Comparison of ENCODE assay signal across 13 cellular contexts in the genomic region with DNA sequence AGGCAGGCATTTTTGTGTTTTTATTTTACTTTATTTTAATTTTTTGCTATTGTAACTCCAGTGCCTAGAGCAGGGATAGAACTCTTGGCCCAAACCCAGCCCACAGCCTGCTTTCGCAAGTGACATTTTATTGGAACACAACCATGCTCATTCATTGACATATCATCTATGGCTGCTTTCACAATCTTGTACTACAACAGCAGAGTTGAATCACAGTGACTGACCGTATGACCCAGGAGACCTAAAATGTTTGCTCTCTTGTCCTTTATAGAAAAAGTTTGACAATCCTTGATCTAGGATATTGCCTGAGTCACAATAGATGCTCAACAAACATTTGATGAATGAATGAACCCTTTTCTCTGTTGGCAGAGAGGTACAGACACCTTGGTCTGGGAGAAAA.
"Had no signal": no experiment of that assay in that cellular context is flagged by ENCODE, and none has a peak within 500 bp of the region (broad histone marks: within the 10 kb centered on the region; RNA-seq: fewer than 3 reads in every experiment).

No MANE protein-coding gene starts in this region.

- DNase-seq: activated B cell treated with CpG ODN at 0.5 μM for 24 hours; activated CD4-positive, alpha-beta T cell treated with anti-CD3 and anti-CD28 coated beads, Interleukin-2, amount 10 ng/mL, durations not matched to agents 7 days and 5 days; activated gamma-delta T cell; activated T-cell treated with anti-CD3 and anti-CD28 coated beads, Interleukin-2, amount 50 U/mL, for 4 hours; anterior cingulate cortex; glutamatergic neuron; immature natural killer cell; nucleus accumbens; stimulated activated CD4-positive, alpha-beta T cell treated with anti-CD3 and anti-CD28 coated beads, Interleukin-4, amount 100 ng/mL, for 4 hours; stomach; T-helper 17 cell; thyroid gland had no signal

- H3K27me3 ChIP-seq: stomach, thyroid gland had no signal

- H3K9me3 ChIP-seq: stomach, thyroid gland had no signal

- H3K36me3 ChIP-seq: stomach, thyroid gland had no signal

- ATAC-seq: activated T-cell treated with anti-CD3 and anti-CD28 coated beads, Interleukin-2, amount 50 U/mL, for 4 hours; natural killer cell treated with Interleukin-12 subunit alpha and Interleukin-12 subunit beta and Interleukin-15 and Interleukin-18, amount 100 ng/mL, for 72 hours; T-helper 17 cell had no signal

- H3K27ac ChIP-seq: stomach had no signal

- H3K4me3 ChIP-seq: stomach, thyroid gland had no signal

- H3K4me1 ChIP-seq: stomach had no signal
